12 cellular contexts compared by ENCODE assay signal in genomic region chr18:58287626-58288289, GRCh38.
A peak's percentile ranks its signal among the peaks of the same experiment; 100 is the strongest.
DNase-seq lines count a peak whose midpoint lies in the region; ATAC-seq, FAIRE-seq and TF ChIP-seq lines count a peak whose summit lies in the region.
"Had no signal": no experiment of that assay in that cellular context is flagged by ENCODE, and none has a peak within 500 bp of the region (broad histone marks: within the 10 kb centered on the region; RNA-seq: fewer than 3 reads in every experiment).

No MANE protein-coding gene starts in this region.

- H3K27me3 ChIP-seq in psoas muscle (ENCODE audit: insufficient read depth in 3 of 3, low read length in 2 of 3) (no peaks in the 10 kb centered on the region), foreskin keratinocyte (no peaks in the 10 kb centered on the region)

- TF ChIP-seq POLR2A in GM12891 (IDR thresholded peaks at IDR 0.05; ENCODE audit: low read depth, low read length) (no peak), erythroblast (IDR thresholded peaks at IDR 0.05; ENCODE audit: low read length) (no peak)

- no peaks in the 10 kb centered on the region for H3K36me3 ChIP-seq in psoas muscle (ENCODE audit: insufficient read depth in 1 of 2, low read depth in 1 of 2)

- H3K4me3 ChIP-seq in psoas muscle, result no peak overlapping the region

- WGBS in psoas muscle, 3 donors, result 62 to 78% (median 65%) methylated on average over 8 of the region's 8 CpGs

- no peak for TF ChIP-seq CTCF in psoas muscle (IDR thresholded peaks at IDR 0.05)
- no peak for TF ChIP-seq CTCF in foreskin keratinocyte (conservative IDR thresholded peaks at IDR 0.05)

- FAIRE-seq in GM12891 (lab: Jason Lieb, UNC), result peak; percentile 82
- FAIRE-seq: TTC549 had no signal

- ATAC-seq in psoas muscle (no peak), HG03175 (IDR thresholded peaks at IDR 0.05; ENCODE audit: unreplicated experiment) (no peak), foreskin keratinocyte (no peak), HG03354 (IDR thresholded peaks at IDR 0.05; ENCODE audit: poor library complexity, severe bottlenecking, unreplicated experiment) (no peak)

- intact Hi-C loops in psoas muscle (cut with DNase I), result no loop called here

- H3K4me1 ChIP-seq in psoas muscle (peaks cover 54% of the 10 kb centered on the region), foreskin keratinocyte (peaks cover 49% of the 10 kb centered on the region)

- H3K27ac ChIP-seq in psoas muscle (peak overlapping the region; percentile 47), foreskin keratinocyte (no peak overlapping the region)

- H3K9me3 ChIP-seq in psoas muscle, result no peaks in the 10 kb centered on the region

- DNase-seq in GM12891 (ENCODE audit: insufficient read length, low spot score), result no peak
- peak; percentile 86 for DNase-seq in NCI-H526 treated with DMSO at 0.1 percent for 48 hours (lab: John Stamatoyannopoulos, UW)
- DNase-seq in glomerular visceral epithelial cell (ENCODE audit: extremely low spot score), result peak; percentile 20
- no peak for DNase-seq in psoas muscle
- no peak for DNase-seq in foreskin keratinocyte
- DNase-seq in erythroblast (lab: John Stamatoyannopoulos, UW), result no peak
- DNase-seq: aorta; CD4-positive, alpha-beta memory T cell; MV-4-11 had no signal

TF ChIP-seq in GM12891, 5 proteins besides CTCF, POLR2A, EP300 and RAD21:
- TF ChIP-seq POLR2AphosphoS5 (IDR thresholded peaks at IDR 0.05; ENCODE audit: low read depth, low read length) (no peak), POU2F2 (IDR thresholded peaks at IDR 0.05; ENCODE audit: low read depth, low read length) (no peak), PAX5 (IDR thresholded peaks at IDR 0.05; ENCODE audit: insufficient read depth, low read length, severe bottlenecking) (no peak), TAF1 (IDR thresholded peaks at IDR 0.05; ENCODE audit: low read depth, low read length) (no peak), SPI1 (IDR thresholded peaks at IDR 0.05; ENCODE audit: low read depth, low read length) (no peak)

Comparison
In these comparisons a context has a peak if more than half of its experiments do, and no peak if none do; other contexts are left out.
1. DNase-seq: peak in NCI-H526 treated with DMSO at 0.1 percent for 48 hours (single experiment) and glomerular visceral epithelial cell (single experiment); none in GM12891 (single experiment), psoas muscle (0 of 2), foreskin keratinocyte (0 of 2) and erythroblast (0 of 2).